ENCODE assay signal across 25 cellular contexts in the genomic region with DNA sequence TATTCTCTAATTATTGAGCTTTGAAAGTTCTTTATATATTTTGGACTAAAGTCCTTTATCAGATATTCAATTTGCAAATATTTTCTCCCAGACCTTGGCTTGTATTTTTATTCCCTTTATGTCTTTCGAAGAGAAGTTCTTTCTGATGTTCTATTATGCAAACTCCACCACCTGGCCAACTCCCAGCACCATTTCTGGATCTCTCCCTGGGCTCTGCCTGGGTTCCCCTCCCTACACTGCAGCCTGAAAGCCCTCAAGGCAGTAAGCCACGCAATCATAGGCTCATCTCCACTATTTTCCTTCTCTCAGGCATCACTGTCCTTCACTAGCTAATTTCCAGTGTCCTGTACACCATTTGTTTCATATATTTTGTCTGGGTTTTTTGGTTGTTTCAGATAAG.
DNase-seq lines count a peak whose midpoint lies in the region; ATAC-seq and TF ChIP-seq lines count a peak whose summit lies in the region.
"Had no signal": no experiment of that assay in that cellular context is flagged by ENCODE, and none has a peak within 500 bp of the region (broad histone marks: within the 10 kb centered on the region; RNA-seq: fewer than 3 reads in every experiment).

No MANE protein-coding gene starts in this region.

- no peak overlapping the region for H3K27ac ChIP-seq in CD4-positive, alpha-beta T cell (ENCODE audit: low read depth, low read length)
- H3K27ac ChIP-seq in dorsolateral prefrontal cortex (peak overlapping the region in 54 of 59 donors; percentile 10 to 85 (median 62)), ovary (peak overlapping the region; percentile 31 to 51), aorta (ENCODE audit: low read depth in 1 of 2, low read length in 2 of 2) (peak overlapping the region in 1 of 2 donors; percentile 48)
- H3K27ac ChIP-seq: A549, Peyer's patch, WERI-Rb-1 had no signal

- peak overlapping the region; percentile 82 for H3K27ac Mint-ChIP-seq in CD4-positive, alpha-beta T cell
- H3K27ac Mint-ChIP-seq: activated naive CD8-positive, alpha-beta T cell; dendritic cell treated with granulocyte-macrophage colony-stimulating factor and Interleukin-4, amounts not matched to agents 40 ng/mL and 50 ng/mL, for 4 days; endodermal cell had no signal

- POLR2A ChIA-PET in CD4-positive, alpha-beta T cell (lab: Charles Lee): interaction anchor here (1.0 to 1.8 kb wide), 7 partner anchors 10 to 278 kb away, joined by 3 to 14 read pairs (median 5); partner anchors contain the start of genes GRAMD2B and LMNB1

- H3K9me3 ChIP-seq in CD4-positive, alpha-beta T cell (ENCODE audit: control insufficient read depth, low read length): no peaks in the 10 kb centered on the region
- no peaks in the 10 kb centered on the region for H3K9me3 ChIP-seq in ovary
- no peaks in the 10 kb centered on the region for H3K9me3 ChIP-seq in aorta (ENCODE audit: control insufficient read depth, low read length)
- H3K9me3 ChIP-seq: A549, Peyer's patch, upper lobe of left lung had no signal

- H3K4me3 Mint-ChIP-seq in CD4-positive, alpha-beta T cell: no peak overlapping the region
- H3K4me3 Mint-ChIP-seq: CD8-positive, alpha-beta memory T cell; dendritic cell treated with granulocyte-macrophage colony-stimulating factor and Interleukin-4, amounts not matched to agents 40 ng/mL and 50 ng/mL, for 4 days; endodermal cell; naive B cell had no signal

- H3K4me1 Mint-ChIP-seq in CD4-positive, alpha-beta T cell (ENCODE audit: low read depth): peaks cover 42% of the 10 kb centered on the region

- DNase-seq in CD4-positive, alpha-beta T cell: no peak
- DNase-seq in NCI-H69 (lab: John Stamatoyannopoulos, UW) (peak; percentile 34), dorsolateral prefrontal cortex (no peak), ovary (peak in 1 of 5 donors; percentile 60), cerebellar nuclear complex (lab: John Stamatoyannopoulos, UW) (no peak), aorta (no peak), OCI-M2 (lab: John Stamatoyannopoulos, UW; ENCODE audit: unreplicated experiment) (no peak), T-helper 9 cell (no peak)
- DNase-seq: DMS 273 treated with DMSO at 0.1 percent for 48 hours; left ventricle myocardium superior; NCI-H1930; NCI-H524 treated with DMSO at 0.1 percent for 48 hours; NK-92 treated with Interleukin-12 subunit alpha and Interleukin-12 subunit beta, amount 100 ng/mL, for 24 hours; Peyer's patch; stimulated activated CD4-positive, alpha-beta T cell treated with anti-CD3 and anti-CD28 coated beads, Interleukin-4, amount 100 ng/mL, for 4 hours; T1000; upper lobe of left lung; WERI-Rb-1 had no signal

- WGBS in ovary, 3 donors: 37 to 56% (median 43%) methylated on average over 2 of the region's 2 CpGs
- 43 to 58% methylated on average over 2 of the region's 2 CpGs for WGBS in aorta, 2 donors

- TF ChIP-seq EP300 in ovary (IDR thresholded peaks at IDR 0.05): no peak

- no peaks in the 10 kb centered on the region for H3K27me3 ChIP-seq in CD4-positive, alpha-beta T cell (ENCODE audit: control insufficient read depth, insufficient read depth, low read length)
- H3K27me3 ChIP-seq in dorsolateral prefrontal cortex: no peaks in the 10 kb centered on the region
- H3K27me3 ChIP-seq in ovary: no peaks in the 10 kb centered on the region
- H3K27me3 ChIP-seq in aorta (ENCODE audit: control insufficient read depth in 1 of 2, insufficient read depth in 2 of 2, low read length in 1 of 2): no peaks in the 10 kb centered on the region
- H3K27me3 ChIP-seq: Peyer's patch, upper lobe of left lung had no signal

- CTCF ChIA-PET in CD4-positive, alpha-beta T cell (lab: Charles Lee): interaction anchor here (0.8 to 1.6 kb wide), 8 partner anchors 9 to 161 kb away, joined by 3 to 12 read pairs (median 6); no protein-coding TSS in a partner anchor

- H3K27me3 Mint-ChIP-seq in CD4-positive, alpha-beta T cell: no peaks in the 10 kb centered on the region
- H3K27me3 Mint-ChIP-seq: activated naive CD8-positive, alpha-beta T cell; CD8-positive, alpha-beta memory T cell; dendritic cell treated with granulocyte-macrophage colony-stimulating factor and Interleukin-4, amounts not matched to agents 40 ng/mL and 50 ng/mL, for 4 days had no signal

- H3K4me1 ChIP-seq in ovary (ENCODE audit: insufficient read depth) (peaks cover 17% of the 10 kb centered on the region), aorta (ENCODE audit: control insufficient read depth in 1 of 2, insufficient read depth in 2 of 2, low read length in 2 of 2) (no peaks in the 10 kb centered on the region)
- H3K4me1 ChIP-seq: A549, Peyer's patch had no signal

- no peak for TF ChIP-seq POLR2A in ovary (IDR thresholded peaks at IDR 0.05)

- no peaks in the 10 kb centered on the region for H3K36me3 ChIP-seq in ovary
- H3K36me3 ChIP-seq in aorta (ENCODE audit: control insufficient read depth in 1 of 2, insufficient read depth in 2 of 2, low read length in 1 of 2): peaks cover 0 to 3% of the 10 kb centered on the region in 2 donors
- H3K36me3 ChIP-seq: Peyer's patch, WERI-Rb-1 had no signal

- no peaks in the 10 kb centered on the region for H3K9me3 Mint-ChIP-seq in CD4-positive, alpha-beta T cell
- H3K9me3 Mint-ChIP-seq: CD8-positive, alpha-beta memory T cell; dendritic cell treated with granulocyte-macrophage colony-stimulating factor and Interleukin-4, amounts not matched to agents 40 ng/mL and 50 ng/mL, for 4 days; endodermal cell; naive B cell had no signal

- no peak for ATAC-seq in CD4-positive, alpha-beta T cell (ENCODE audit: poor library complexity)
- no peak for ATAC-seq in aorta (ENCODE audit: low FRiP score)
- ATAC-seq: esophagus mucosa, left ventricle myocardium superior had no signal

- H3K4me3 ChIP-seq in dorsolateral prefrontal cortex (no peak overlapping the region), ovary (no peak overlapping the region), aorta (ENCODE audit: low read length in 2 of 2) (no peak overlapping the region)
- H3K4me3 ChIP-seq: A549, Peyer's patch, upper lobe of left lung had no signal

- peaks cover 4% of the 10 kb centered on the region for H3K36me3 Mint-ChIP-seq in CD4-positive, alpha-beta T cell (ENCODE audit: low read depth)
- H3K36me3 Mint-ChIP-seq: activated naive CD8-positive, alpha-beta T cell; CD8-positive, alpha-beta memory T cell; naive B cell had no signal

- intact Hi-C loops in CD4-positive, alpha-beta T cell (cut with DNase I, micrococcal nuclease): loop anchor here (5.0 kb wide), 3 partner anchors 37 to 77 kb away; partner anchors contain the start of gene GRAMD2B (in 1 of the 2)
- intact Hi-C loops in dorsolateral prefrontal cortex (cut with DNase I) (no loop called here), ovary (cut with DNase I) (loop anchor here in 2 of 4 donors (5.0 kb wide), 1 partner anchor 33 kb away; no protein-coding TSS in a partner anchor), aorta (cut with DNase I) (loop anchor here in 1 of 2 donors (5.0 kb wide), 1 partner anchor 77 kb away; the partner anchor contains the start of gene GRAMD2B)

- TF ChIP-seq CTCF in CD4-positive, alpha-beta T cell (IDR thresholded peaks at IDR 0.05): no peak
- TF ChIP-seq CTCF in dorsolateral prefrontal cortex (IDR thresholded peaks at IDR 0.05 in 54 of 56, conservative IDR thresholded peaks at IDR 0.05 in 2 of 56; ENCODE audit: low read depth in 1 of 56, partially characterized antibody in 56 of 56) (no peak), ovary (IDR thresholded peaks at IDR 0.05) (no peak)

Comparison
In these comparisons a context has a peak if more than half of its experiments do, and no peak if none do; other contexts are left out.
1. intact Hi-C loops: an anchor here in CD4-positive, alpha-beta T cell (5.0 kb wide); none called in dorsolateral prefrontal cortex.